In the genomic region with DNA sequence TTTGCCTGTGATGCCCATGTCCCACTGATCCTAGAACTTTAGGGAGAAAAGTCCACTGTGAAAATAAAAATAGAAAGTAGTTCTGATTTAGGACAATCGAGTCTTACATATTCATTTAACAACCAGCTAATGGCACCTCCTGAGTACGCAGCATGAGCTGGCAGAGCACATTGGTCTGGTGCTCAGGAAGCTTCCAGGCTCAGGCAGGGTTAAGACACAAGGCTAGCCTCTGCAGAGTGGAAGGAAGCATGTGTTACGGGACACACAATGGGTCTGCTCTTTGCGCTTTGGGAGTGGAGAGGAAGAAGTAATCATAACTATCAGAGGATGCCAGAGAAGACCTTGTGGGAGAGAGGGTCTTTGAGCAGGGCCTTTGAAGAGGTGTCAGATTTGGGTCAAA, we compare ENCODE assay signal across 23 cellular contexts. TPM values are rescaled to one million over a fixed set of nuclear protein-coding genes. Genes with fewer than 3 reads are reported as not detected.
DNase-seq lines count a peak whose midpoint lies in the region; ATAC-seq and TF ChIP-seq lines count a peak whose summit lies in the region.
"Had no signal": no experiment of that assay in that cellular context is flagged by ENCODE, and none has a peak within 500 bp of the region (broad histone marks: within the 10 kb centered on the region; RNA-seq: fewer than 3 reads in every experiment).

No MANE protein-coding gene starts in this region.

- H3K27ac ChIP-seq in ovary, result peak overlapping the region; percentile 9 to 84
- H3K27ac ChIP-seq in mesendoderm (ENCODE audit: low read depth, low read length), result no peak overlapping the region

- peaks cover 42% of the 10 kb centered on the region for H3K4me1 Mint-ChIP-seq in glutamatergic neuron (ENCODE audit: low read depth, unreplicated experiment)
- H3K4me1 Mint-ChIP-seq: CD4-positive, CD25-positive, alpha-beta regulatory T cell had no signal

- no peak for TF ChIP-seq POLR2A in ovary (IDR thresholded peaks at IDR 0.05)

- peaks cover 1% of the 10 kb centered on the region for H3K9me3 Mint-ChIP-seq in glutamatergic neuron (ENCODE audit: unreplicated experiment)
- H3K9me3 Mint-ChIP-seq: CD4-positive, CD25-positive, alpha-beta regulatory T cell had no signal

- DNase-seq in G401 (ENCODE audit: low spot score) (peak; percentile 70), NCI-H69 (lab: John Stamatoyannopoulos, UW) (peak; percentile 23), glutamatergic neuron (no peak), ovary (no peak), left colon (no peak), mesendoderm (no peak)
- DNase-seq in activated T-cell treated with anti-CD3 and anti-CD28 coated beads, Interleukin-2, amount 50 U/mL, for 1 hour, result no peak
- DNase-seq: CD4-positive, CD25-positive, alpha-beta regulatory T cell; COR-L47; DMS 273 treated with DMSO at 0.1 percent for 48 hours; DMS79 treated with DMSO at 0.1 percent for 48 hours; GOT3; KG1; NCI-H187 treated with DMSO at 0.1 percent for 48 hours; NCI-H2107; NCI-H446 treated with DMSO at 0.1 percent for 48 hours; NCI-H526 treated with DMSO at 0.1 percent for 48 hours; SIG-M5 had no signal

- H3K23ac ChIP-seq in mesendoderm (ENCODE audit: low read length), result no peak overlapping the region

- no peak overlapping the region for H3K4me3 Mint-ChIP-seq in glutamatergic neuron (ENCODE audit: unreplicated experiment)
- H3K4me3 Mint-ChIP-seq: CD4-positive, CD25-positive, alpha-beta regulatory T cell had no signal

- peak overlapping the region; percentile 92 for H3K27ac Mint-ChIP-seq in glutamatergic neuron (ENCODE audit: unreplicated experiment)

- peaks cover 3% of the 10 kb centered on the region for H3K27me3 Mint-ChIP-seq in glutamatergic neuron (ENCODE audit: unreplicated experiment)

- H4K5ac ChIP-seq in mesendoderm (ENCODE audit: low read length), result no peak overlapping the region

- H2BK15ac ChIP-seq in mesendoderm (replicated peaks; ENCODE audit: low read depth), result no peak overlapping the region

- H3K4me2 ChIP-seq in mesendoderm (ENCODE audit: low read length), result no peak overlapping the region

- TF ChIP-seq EP300 in ovary (IDR thresholded peaks at IDR 0.05), result no peak

- no peaks in the 10 kb centered on the region for H3K36me3 Mint-ChIP-seq in glutamatergic neuron (ENCODE audit: unreplicated experiment)
- H3K36me3 Mint-ChIP-seq: CD4-positive, CD25-positive, alpha-beta regulatory T cell had no signal

- TF ChIP-seq CTCF in glutamatergic neuron (IDR thresholded peaks at IDR 0.05; ENCODE audit: partially characterized antibody, unreplicated experiment) (no peak), ovary (IDR thresholded peaks at IDR 0.05) (no peak)

- H3K9ac ChIP-seq in mesendoderm (ENCODE audit: low read length), result no peak overlapping the region

- intact Hi-C loops in ovary (cut with DNase I), result no loop called here
- intact Hi-C loops in left colon (cut with DNase I, micrococcal nuclease), result no loop called here

- H4K8ac ChIP-seq in mesendoderm (ENCODE audit: low read depth, low read length), result no peak overlapping the region

- peaks cover 14% of the 10 kb centered on the region for H3K4me1 ChIP-seq in ovary (ENCODE audit: insufficient read depth)
- H3K4me1 ChIP-seq in mesendoderm (ENCODE audit: control insufficient read depth, low read depth, low read length), result no peaks in the 10 kb centered on the region

- in situ Hi-C loops in G401 (cut with HindIII; ENCODE audit: low sequenced_read_pairs), result loop anchor here (5.0 kb wide), 1 partner anchor 161 kb away; no protein-coding TSS in a partner anchor

- no peak overlapping the region for H2BK5ac ChIP-seq in mesendoderm (ENCODE audit: low read length)

- H2AK5ac ChIP-seq in mesendoderm (ENCODE audit: low read length), result no peak overlapping the region

- no peak overlapping the region for H2BK120ac ChIP-seq in mesendoderm (ENCODE audit: low read depth, low read length)

- H3K79me2 ChIP-seq in mesendoderm (ENCODE audit: control insufficient read depth, insufficient read depth, low read length), result no peaks in the 10 kb centered on the region

- no peak overlapping the region for H3K18ac ChIP-seq in mesendoderm (ENCODE audit: low read length)

- no peak overlapping the region for H3K4ac ChIP-seq in mesendoderm (ENCODE audit: low read depth, low read length)

- no peak overlapping the region for H3K4me3 ChIP-seq in ovary
- H3K4me3 ChIP-seq in mesendoderm (ENCODE audit: low read length), result no peak overlapping the region
- H3K4me3 ChIP-seq: GM12878 had no signal

- no peaks in the 10 kb centered on the region for H3K79me1 ChIP-seq in mesendoderm (ENCODE audit: low read length)

- H3K27me3 ChIP-seq in ovary (no peaks in the 10 kb centered on the region), mesendoderm (ENCODE audit: insufficient read depth, low read length, poor library complexity) (no peaks in the 10 kb centered on the region)

- H3K36me3 ChIP-seq in ovary (no peaks in the 10 kb centered on the region), mesendoderm (ENCODE audit: control insufficient read depth, insufficient read depth, low read length) (no peaks in the 10 kb centered on the region)

- WGBS in ovary, 3 donors, result 53 to 77% (median 55%) methylated on average over 4 of the region's 4 CpGs
- no CpG with 5 or more reads among the region's 4 CpGs for WGBS in mesendoderm (ENCODE audit: extremely low coverage, insufficient coverage, low lambda C conversion rate)

- H3K9me3 ChIP-seq in ovary, result no peaks in the 10 kb centered on the region

- no peak overlapping the region for H3K56ac ChIP-seq in mesendoderm (ENCODE audit: low read length)

- no peak for ATAC-seq in left colon
- ATAC-seq: GM12878, HCT116, Panc1 had no signal

RNA-seq across cellular contexts. Expression of a gene that starts 4.2 kb away (rescaled TPM):
- total RNA-seq in G401 (2014; rRNA removed; shearing (Covaris generic)), result 1.3 and 2.8 TPM in 2 replicates
- total RNA-seq in glutamatergic neuron (ENCODE audit: unreplicated experiment), result 125 TPM
- 100 to 1,000 TPM; 111 to 457 (median 270) TPM for total RNA-seq in ovary
- polyA plus RNA-seq in ovary, result 100 to 1,000 TPM; 112 to 296 TPM
- under 1 TPM; 0.40 to 0.59 TPM for total RNA-seq in left colon
- 0.62 TPM for polyA plus RNA-seq in mesendoderm (2013, experiment 1 of 2)
- polyA plus RNA-seq in mesendoderm (2013, experiment 2 of 2), result 0.56 TPM
- total RNA-seq: CD4-positive, CD25-positive, alpha-beta regulatory T cell; GM12878; HT1080 had no signal
- polyA plus RNA-seq: BJ, GM12878 had no signal

RNA-seq across cellular contexts. Expression of a gene that starts 39.3 kb away (rescaled TPM):
- total RNA-seq in G401 (2014; rRNA removed; shearing (Covaris generic)), result 6.3 and 8.3 TPM in 2 replicates
- 8.0 TPM for total RNA-seq in glutamatergic neuron (ENCODE audit: unreplicated experiment)
- total RNA-seq in ovary, result 10 to 100 TPM in 1 of 7 donors, 1 to 10 TPM in 6; 2.7 to 53.2 (median 3.7) TPM
- 1 to 10 TPM; 1.2 to 1.5 TPM for polyA plus RNA-seq in ovary
- total RNA-seq in left colon, result 10 to 100 TPM; 27.7 to 29.2 TPM
- 11.0 TPM for polyA plus RNA-seq in mesendoderm (2013, experiment 1 of 2)
- polyA plus RNA-seq in mesendoderm (2013, experiment 2 of 2), result 11.3 TPM

Comparison
In these comparisons a context has a peak if more than half of its experiments do, and no peak if none do; other contexts are left out.
1. DNase-seq: peak in G401 (single experiment) and NCI-H69 (single experiment); none in glutamatergic neuron (single experiment), ovary (0 of 5), left colon (0 of 2), mesendoderm (single experiment) and activated T-cell treated with anti-CD3 and anti-CD28 coated beads, Interleukin-2, amount 50 U/mL, for 1 hour (single experiment).
2. RNA of a gene that starts 4.2 kb away (total RNA-seq): 111 to 457 TPM in ovary and 125 TPM in glutamatergic neuron (single experiment); 1.3 to 2.8 TPM in G401 and 0.40 to 0.59 TPM in left colon; every median in the first group is over 10 times any median in the second.